Comparison of ENCODE assay signal across 3 cellular contexts in the genomic region with DNA sequence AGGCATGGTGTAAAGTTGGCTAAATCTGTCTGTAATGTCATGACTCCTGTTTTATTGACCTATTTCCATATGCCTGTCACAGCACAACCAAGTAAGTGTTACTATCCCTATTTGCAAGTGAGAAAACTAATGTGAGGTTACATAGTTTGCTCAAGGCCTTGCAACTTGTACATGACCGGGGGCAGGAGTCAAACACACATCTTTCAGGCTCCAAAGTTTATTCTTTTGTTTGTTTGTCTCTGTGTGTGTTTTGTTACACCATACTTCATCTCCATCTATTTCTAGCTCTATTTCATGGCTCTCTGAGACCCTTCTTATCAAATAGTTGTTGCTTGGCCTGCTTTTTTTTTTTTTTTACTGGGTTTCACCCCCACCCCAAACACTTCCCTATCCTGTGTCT.
TF ChIP-seq lines count a peak whose summit lies in the region.

No MANE protein-coding gene starts in this region.

TF ChIP-seq in GM23338, 12 proteins besides CTCF, POLR2A, EP300 and RAD21 (continued from another document):
- TF ChIP-seq EZH2 (IDR thresholded peaks at IDR 0.05; ENCODE audit: low read depth, unreplicated experiment) (no peak), POLR2AphosphoS5 (IDR thresholded peaks at IDR 0.05; ENCODE audit: low read depth) (no peak)

TF ChIP-seq in WTC11, 78 proteins besides CTCF, POLR2A, EP300 and RAD21:
- TF ChIP-seq, protein P1, sequence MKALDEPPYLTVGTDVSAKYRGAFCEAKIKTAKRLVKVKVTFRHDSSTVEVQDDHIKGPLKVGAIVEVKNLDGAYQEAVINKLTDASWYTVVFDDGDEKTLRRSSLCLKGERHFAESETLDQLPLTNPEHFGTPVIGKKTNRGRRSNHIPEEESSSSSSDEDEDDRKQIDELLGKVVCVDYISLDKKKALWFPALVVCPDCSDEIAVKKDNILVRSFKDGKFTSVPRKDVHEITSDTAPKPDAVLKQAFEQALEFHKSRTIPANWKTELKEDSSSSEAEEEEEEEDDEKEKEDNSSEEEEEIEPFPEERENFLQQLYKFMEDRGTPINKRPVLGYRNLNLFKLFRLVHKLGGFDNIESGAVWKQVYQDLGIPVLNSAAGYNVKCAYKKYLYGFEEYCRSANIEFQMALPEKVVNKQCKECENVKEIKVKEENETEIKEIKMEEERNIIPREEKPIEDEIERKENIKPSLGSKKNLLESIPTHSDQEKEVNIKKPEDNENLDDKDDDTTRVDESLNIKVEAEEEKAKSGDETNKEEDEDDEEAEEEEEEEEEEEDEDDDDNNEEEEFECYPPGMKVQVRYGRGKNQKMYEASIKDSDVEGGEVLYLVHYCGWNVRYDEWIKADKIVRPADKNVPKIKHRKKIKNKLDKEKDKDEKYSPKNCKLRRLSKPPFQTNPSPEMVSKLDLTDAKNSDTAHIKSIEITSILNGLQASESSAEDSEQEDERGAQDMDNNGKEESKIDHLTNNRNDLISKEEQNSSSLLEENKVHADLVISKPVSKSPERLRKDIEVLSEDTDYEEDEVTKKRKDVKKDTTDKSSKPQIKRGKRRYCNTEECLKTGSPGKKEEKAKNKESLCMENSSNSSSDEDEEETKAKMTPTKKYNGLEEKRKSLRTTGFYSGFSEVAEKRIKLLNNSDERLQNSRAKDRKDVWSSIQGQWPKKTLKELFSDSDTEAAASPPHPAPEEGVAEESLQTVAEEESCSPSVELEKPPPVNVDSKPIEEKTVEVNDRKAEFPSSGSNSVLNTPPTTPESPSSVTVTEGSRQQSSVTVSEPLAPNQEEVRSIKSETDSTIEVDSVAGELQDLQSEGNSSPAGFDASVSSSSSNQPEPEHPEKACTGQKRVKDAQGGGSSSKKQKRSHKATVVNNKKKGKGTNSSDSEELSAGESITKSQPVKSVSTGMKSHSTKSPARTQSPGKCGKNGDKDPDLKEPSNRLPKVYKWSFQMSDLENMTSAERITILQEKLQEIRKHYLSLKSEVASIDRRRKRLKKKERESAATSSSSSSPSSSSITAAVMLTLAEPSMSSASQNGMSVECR (CRISPR knock-in tag; IDR thresholded peaks at IDR 0.05; ENCODE audit: borderline replicate concordance) = no peak
- 0 out of 2 replicates have a peak, but pooled peaks have one; percentile 14 for TF ChIP-seq GABPB1 (CRISPR knock-in tag; IDR thresholded peaks at IDR 0.05)
TF ChIP-seq in WTC11: peak in this region for 1.

TF ChIP-seq in HepG2, 621 proteins besides CTCF, POLR2A, EP300 and RAD21 (continued from another document and continues in another):
- TF ChIP-seq ZNF329 (CRISPR knock-in tag; IDR thresholded peaks at IDR 0.05; ENCODE audit: low read depth) = no peak
- TF ChIP-seq ZNF557 (CRISPR knock-in tag; IDR thresholded peaks at IDR 0.05) = no peak
- no peak for TF ChIP-seq HDAC2 (CRISPR knock-in tag; IDR thresholded peaks at IDR 0.05)
- TF ChIP-seq SOX6 (IDR thresholded peaks at IDR 0.05) = no peak
- peak; percentile 16; the same call in 1 of the 2 replicates for TF ChIP-seq SOX6 (CRISPR knock-in tag; IDR thresholded peaks at IDR 0.05)
- no peak for TF ChIP-seq HMG20B (CRISPR knock-in tag; conservative IDR thresholded peaks at IDR 0.05)
- TF ChIP-seq CEBPG (CRISPR knock-in tag; IDR thresholded peaks at IDR 0.05) = 0 out of 2 replicates have a peak, but pooled peaks have one; percentile 4
- no peak for TF ChIP-seq SMC3 (IDR thresholded peaks at IDR 0.05; ENCODE audit: low read length)
- TF ChIP-seq, protein P2, sequence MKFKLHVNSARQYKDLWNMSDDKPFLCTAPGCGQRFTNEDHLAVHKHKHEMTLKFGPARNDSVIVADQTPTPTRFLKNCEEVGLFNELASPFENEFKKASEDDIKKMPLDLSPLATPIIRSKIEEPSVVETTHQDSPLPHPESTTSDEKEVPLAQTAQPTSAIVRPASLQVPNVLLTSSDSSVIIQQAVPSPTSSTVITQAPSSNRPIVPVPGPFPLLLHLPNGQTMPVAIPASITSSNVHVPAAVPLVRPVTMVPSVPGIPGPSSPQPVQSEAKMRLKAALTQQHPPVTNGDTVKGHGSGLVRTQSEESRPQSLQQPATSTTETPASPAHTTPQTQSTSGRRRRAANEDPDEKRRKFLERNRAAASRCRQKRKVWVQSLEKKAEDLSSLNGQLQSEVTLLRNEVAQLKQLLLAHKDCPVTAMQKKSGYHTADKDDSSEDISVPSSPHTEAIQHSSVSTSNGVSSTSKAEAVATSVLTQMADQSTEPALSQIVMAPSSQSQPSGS (CRISPR knock-in tag; IDR thresholded peaks at IDR 0.05) = no peak
- no peak for TF ChIP-seq ASH2L (IDR thresholded peaks at IDR 0.05; ENCODE audit: insufficient read length, low read depth, low read length)
- no peak for TF ChIP-seq ZNF343 (CRISPR knock-in tag; IDR thresholded peaks at IDR 0.05)
- no peak for TF ChIP-seq ZNF292 (CRISPR knock-in tag; IDR thresholded peaks at IDR 0.05; ENCODE audit: borderline replicate concordance, low read depth)
- TF ChIP-seq THAP11 (CRISPR knock-in tag; IDR thresholded peaks at IDR 0.05) = 0 out of 2 replicates have a peak, but pooled peaks have one; percentile 19
- TF ChIP-seq NR2F6 (IDR thresholded peaks at IDR 0.05) = peak; percentile 28; the same call in 1 of the 2 replicates
- no peak for TF ChIP-seq NR2F6 (CRISPR knock-in tag; IDR thresholded peaks at IDR 0.05)
- TF ChIP-seq GABPB1 (CRISPR knock-in tag; IDR thresholded peaks at IDR 0.05) = no peak
- no peak for TF ChIP-seq ZNF562 (CRISPR knock-in tag; IDR thresholded peaks at IDR 0.05; ENCODE audit: borderline replicate concordance)
- TF ChIP-seq, protein P3, sequence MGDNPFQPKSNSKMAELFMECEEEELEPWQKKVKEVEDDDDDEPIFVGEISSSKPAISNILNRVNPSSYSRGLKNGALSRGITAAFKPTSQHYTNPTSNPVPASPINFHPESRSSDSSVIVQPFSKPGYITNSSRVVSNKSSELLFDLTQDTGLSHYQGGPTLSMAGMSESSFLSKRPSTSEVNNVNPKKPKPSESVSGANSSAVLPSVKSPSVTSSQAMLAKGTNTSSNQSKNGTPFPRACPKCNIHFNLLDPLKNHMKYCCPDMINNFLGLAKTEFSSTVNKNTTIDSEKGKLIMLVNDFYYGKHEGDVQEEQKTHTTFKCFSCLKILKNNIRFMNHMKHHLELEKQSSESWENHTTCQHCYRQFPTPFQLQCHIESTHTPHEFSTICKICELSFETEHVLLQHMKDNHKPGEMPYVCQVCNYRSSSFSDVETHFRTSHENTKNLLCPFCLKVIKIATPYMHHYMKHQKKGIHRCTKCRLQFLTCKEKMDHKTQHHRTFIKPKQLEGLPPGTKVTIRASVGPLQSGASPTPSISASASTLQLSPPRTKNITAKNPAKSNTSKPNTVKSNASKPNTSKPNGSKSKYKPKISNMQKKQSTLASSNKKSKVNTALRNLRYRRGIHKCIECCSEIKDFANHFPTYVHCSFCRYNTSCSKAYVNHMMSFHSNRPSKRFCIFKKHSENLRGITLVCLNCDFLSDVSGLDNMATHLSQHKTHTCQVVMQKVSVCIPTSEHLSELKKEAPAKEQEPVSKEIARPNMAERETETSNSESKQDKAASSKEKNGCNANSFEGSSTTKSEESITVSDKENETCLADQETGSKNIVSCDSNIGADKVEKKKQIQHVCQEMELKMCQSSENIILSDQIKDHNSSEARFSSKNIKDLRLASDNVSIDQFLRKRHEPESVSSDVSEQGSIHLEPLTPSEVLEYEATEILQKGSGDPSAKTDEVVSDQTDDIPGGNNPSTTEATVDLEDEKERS (CRISPR knock-in tag; IDR thresholded peaks at IDR 0.05) = no peak
- no peak for TF ChIP-seq ZNF30 (CRISPR knock-in tag; IDR thresholded peaks at IDR 0.05)
- TF ChIP-seq FOXP1 (IDR thresholded peaks at IDR 0.05) = no peak
- peak; percentile 68; the same call in 1 of the 2 replicates for TF ChIP-seq FOXP1 (CRISPR knock-in tag; IDR thresholded peaks at IDR 0.05)
- no peak for TF ChIP-seq GATAD1 (CRISPR knock-in tag; IDR thresholded peaks at IDR 0.05)
- TF ChIP-seq, protein P4, sequence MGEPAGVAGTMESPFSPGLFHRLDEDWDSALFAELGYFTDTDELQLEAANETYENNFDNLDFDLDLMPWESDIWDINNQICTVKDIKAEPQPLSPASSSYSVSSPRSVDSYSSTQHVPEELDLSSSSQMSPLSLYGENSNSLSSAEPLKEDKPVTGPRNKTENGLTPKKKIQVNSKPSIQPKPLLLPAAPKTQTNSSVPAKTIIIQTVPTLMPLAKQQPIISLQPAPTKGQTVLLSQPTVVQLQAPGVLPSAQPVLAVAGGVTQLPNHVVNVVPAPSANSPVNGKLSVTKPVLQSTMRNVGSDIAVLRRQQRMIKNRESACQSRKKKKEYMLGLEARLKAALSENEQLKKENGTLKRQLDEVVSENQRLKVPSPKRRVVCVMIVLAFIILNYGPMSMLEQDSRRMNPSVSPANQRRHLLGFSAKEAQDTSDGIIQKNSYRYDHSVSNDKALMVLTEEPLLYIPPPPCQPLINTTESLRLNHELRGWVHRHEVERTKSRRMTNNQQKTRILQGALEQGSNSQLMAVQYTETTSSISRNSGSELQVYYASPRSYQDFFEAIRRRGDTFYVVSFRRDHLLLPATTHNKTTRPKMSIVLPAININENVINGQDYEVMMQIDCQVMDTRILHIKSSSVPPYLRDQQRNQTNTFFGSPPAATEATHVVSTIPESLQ (CRISPR knock-in tag; conservative IDR thresholded peaks at IDR 0.05) = no peak
- TF ChIP-seq NFE2 (CRISPR knock-in tag; IDR thresholded peaks at IDR 0.05) = no peak
- TF ChIP-seq, protein P5, sequence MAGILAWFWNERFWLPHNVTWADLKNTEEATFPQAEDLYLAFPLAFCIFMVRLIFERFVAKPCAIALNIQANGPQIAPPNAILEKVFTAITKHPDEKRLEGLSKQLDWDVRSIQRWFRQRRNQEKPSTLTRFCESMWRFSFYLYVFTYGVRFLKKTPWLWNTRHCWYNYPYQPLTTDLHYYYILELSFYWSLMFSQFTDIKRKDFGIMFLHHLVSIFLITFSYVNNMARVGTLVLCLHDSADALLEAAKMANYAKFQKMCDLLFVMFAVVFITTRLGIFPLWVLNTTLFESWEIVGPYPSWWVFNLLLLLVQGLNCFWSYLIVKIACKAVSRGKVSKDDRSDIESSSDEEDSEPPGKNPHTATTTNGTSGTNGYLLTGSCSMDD (CRISPR knock-in tag; IDR thresholded peaks at IDR 0.05) = no peak
- TF ChIP-seq RARA (CRISPR knock-in tag; IDR thresholded peaks at IDR 0.05) = peak; percentile 36; the same call in 1 of the 2 replicates
- TF ChIP-seq, protein P6, sequence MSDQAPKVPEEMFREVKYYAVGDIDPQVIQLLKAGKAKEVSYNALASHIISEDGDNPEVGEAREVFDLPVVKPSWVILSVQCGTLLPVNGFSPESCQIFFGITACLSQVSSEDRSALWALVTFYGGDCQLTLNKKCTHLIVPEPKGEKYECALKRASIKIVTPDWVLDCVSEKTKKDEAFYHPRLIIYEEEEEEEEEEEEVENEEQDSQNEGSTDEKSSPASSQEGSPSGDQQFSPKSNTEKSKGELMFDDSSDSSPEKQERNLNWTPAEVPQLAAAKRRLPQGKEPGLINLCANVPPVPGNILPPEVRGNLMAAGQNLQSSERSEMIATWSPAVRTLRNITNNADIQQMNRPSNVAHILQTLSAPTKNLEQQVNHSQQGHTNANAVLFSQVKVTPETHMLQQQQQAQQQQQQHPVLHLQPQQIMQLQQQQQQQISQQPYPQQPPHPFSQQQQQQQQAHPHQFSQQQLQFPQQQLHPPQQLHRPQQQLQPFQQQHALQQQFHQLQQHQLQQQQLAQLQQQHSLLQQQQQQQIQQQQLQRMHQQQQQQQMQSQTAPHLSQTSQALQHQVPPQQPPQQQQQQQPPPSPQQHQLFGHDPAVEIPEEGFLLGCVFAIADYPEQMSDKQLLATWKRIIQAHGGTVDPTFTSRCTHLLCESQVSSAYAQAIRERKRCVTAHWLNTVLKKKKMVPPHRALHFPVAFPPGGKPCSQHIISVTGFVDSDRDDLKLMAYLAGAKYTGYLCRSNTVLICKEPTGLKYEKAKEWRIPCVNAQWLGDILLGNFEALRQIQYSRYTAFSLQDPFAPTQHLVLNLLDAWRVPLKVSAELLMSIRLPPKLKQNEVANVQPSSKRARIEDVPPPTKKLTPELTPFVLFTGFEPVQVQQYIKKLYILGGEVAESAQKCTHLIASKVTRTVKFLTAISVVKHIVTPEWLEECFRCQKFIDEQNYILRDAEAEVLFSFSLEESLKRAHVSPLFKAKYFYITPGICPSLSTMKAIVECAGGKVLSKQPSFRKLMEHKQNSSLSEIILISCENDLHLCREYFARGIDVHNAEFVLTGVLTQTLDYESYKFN (CRISPR knock-in tag; conservative IDR thresholded peaks at IDR 0.05) = peak; percentile 69
- TF ChIP-seq TBX2 (CRISPR knock-in tag; IDR thresholded peaks at IDR 0.05; ENCODE audit: borderline replicate concordance) = peak; percentile 65
- TF ChIP-seq, protein P7, sequence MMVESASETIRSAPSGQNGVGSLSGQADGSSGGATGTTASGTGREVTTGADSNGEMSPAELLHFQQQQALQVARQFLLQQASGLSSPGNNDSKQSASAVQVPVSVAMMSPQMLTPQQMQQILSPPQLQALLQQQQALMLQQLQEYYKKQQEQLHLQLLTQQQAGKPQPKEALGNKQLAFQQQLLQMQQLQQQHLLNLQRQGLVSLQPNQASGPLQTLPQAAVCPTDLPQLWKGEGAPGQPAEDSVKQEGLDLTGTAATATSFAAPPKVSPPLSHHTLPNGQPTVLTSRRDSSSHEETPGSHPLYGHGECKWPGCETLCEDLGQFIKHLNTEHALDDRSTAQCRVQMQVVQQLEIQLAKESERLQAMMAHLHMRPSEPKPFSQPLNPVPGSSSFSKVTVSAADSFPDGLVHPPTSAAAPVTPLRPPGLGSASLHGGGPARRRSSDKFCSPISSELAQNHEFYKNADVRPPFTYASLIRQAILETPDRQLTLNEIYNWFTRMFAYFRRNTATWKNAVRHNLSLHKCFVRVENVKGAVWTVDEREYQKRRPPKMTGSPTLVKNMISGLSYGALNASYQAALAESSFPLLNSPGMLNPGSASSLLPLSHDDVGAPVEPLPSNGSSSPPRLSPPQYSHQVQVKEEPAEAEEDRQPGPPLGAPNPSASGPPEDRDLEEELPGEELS (CRISPR knock-in tag; IDR thresholded peaks at IDR 0.05) = peak; percentile 46; the same call in 1 of the 2 replicates
- no peak for TF ChIP-seq ZFAT (CRISPR knock-in tag; conservative IDR thresholded peaks at IDR 0.05)
- no peak for TF ChIP-seq BHLHE40 (IDR thresholded peaks at IDR 0.05; ENCODE audit: low read length)
- TF ChIP-seq, protein P8, sequence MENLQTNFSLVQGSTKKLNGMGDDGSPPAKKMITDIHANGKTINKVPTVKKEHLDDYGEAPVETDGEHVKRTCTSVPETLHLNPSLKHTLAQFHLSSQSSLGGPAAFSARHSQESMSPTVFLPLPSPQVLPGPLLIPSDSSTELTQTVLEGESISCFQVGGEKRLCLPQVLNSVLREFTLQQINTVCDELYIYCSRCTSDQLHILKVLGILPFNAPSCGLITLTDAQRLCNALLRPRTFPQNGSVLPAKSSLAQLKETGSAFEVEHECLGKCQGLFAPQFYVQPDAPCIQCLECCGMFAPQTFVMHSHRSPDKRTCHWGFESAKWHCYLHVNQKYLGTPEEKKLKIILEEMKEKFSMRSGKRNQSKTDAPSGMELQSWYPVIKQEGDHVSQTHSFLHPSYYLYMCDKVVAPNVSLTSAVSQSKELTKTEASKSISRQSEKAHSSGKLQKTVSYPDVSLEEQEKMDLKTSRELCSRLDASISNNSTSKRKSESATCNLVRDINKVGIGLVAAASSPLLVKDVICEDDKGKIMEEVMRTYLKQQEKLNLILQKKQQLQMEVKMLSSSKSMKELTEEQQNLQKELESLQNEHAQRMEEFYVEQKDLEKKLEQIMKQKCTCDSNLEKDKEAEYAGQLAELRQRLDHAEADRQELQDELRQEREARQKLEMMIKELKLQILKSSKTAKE (CRISPR knock-in tag; IDR thresholded peaks at IDR 0.05; ENCODE audit: borderline replicate concordance) = no peak
- no peak for TF ChIP-seq ZNF136 (CRISPR knock-in tag; IDR thresholded peaks at IDR 0.05; ENCODE audit: low read depth)
- no peak for TF ChIP-seq ZNF589 (CRISPR knock-in tag; conservative IDR thresholded peaks at IDR 0.05)
- TF ChIP-seq GATAD2A (CRISPR knock-in tag; IDR thresholded peaks at IDR 0.05) = peak; percentile 45; the same call in 1 of the 2 replicates
- no peak for TF ChIP-seq KAT2B (IDR thresholded peaks at IDR 0.05; ENCODE audit: borderline replicate concordance, low read depth, low read length)
- no peak for TF ChIP-seq MAF1 (CRISPR knock-in tag; IDR thresholded peaks at IDR 0.05; ENCODE audit: borderline replicate concordance)
- TF ChIP-seq RNF2 (conservative IDR thresholded peaks at IDR 0.05; ENCODE audit: low read depth) = no peak
- 0 out of 2 replicates have a peak, but pooled peaks have one; percentile 15 for TF ChIP-seq MEF2D (CRISPR knock-in tag; IDR thresholded peaks at IDR 0.05)
